Comparison of ENCODE assay signal across 1 cellular context in genomic region chrX:39816871-39817731, GRCh38.
TF ChIP-seq lines count a peak whose summit lies in the region.

No MANE protein-coding gene starts in this region.

TF ChIP-seq in K562, 482 proteins besides CTCF, POLR2A, EP300 and RAD21 (continued from another document and continues in another):
- TF ChIP-seq PBX2 (CRISPR knock-in tag; IDR thresholded peaks at IDR 0.05; ENCODE audit: low read depth) (no peak), PBX2 (tag; conservative IDR thresholded peaks at IDR 0.05; ENCODE audit: low read depth) (no peak), REST (CRISPR knock-in tag; IDR thresholded peaks at IDR 0.05; ENCODE audit: low read depth) (no peak), WHSC1 (IDR thresholded peaks at IDR 0.05; ENCODE audit: low read length) (no peak), ZNF407 (IDR thresholded peaks at IDR 0.05; ENCODE audit: low read depth) (no peak), ZNF449 (CRISPR knock-in tag; IDR thresholded peaks at IDR 0.05) (no peak), CREB3 (tag; conservative IDR thresholded peaks at IDR 0.05; ENCODE audit: low read depth) (no peak), HMGXB4 (CRISPR knock-in tag; IDR thresholded peaks at IDR 0.05) (no peak), E2F5 (CRISPR knock-in tag; IDR thresholded peaks at IDR 0.05) (no peak), TAF9B (IDR thresholded peaks at IDR 0.05; ENCODE audit: partially characterized antibody) (no peak), TCFL5 (CRISPR knock-in tag; conservative IDR thresholded peaks at IDR 0.05) (no peak), MNT (conservative IDR thresholded peaks at IDR 0.05) (0 out of 4 replicates have a peak, but pooled peaks of 1 of the 2 experiments have one; percentile 24), DMBX1 (CRISPR knock-in tag; IDR thresholded peaks at IDR 0.05; ENCODE audit: borderline replicate concordance) (no peak), KDM1A (IDR thresholded peaks at IDR 0.05) (peak; percentile 63 to 70; a peak in 2 of 4 replicates), POLR2B (IDR thresholded peaks at IDR 0.05; ENCODE audit: low read depth, partially characterized antibody) (no peak), ETV5 (CRISPR knock-in tag; IDR thresholded peaks at IDR 0.05; ENCODE audit: low read depth) (peak; percentile 61), SMAD3 (CRISPR knock-in tag; conservative IDR thresholded peaks at IDR 0.05) (no peak), FOXJ2 (tag; IDR thresholded peaks at IDR 0.05) (no peak), POLR2AphosphoS5 (IDR thresholded peaks at IDR 0.05; ENCODE audit: control insufficient read depth, insufficient read depth, low read depth, low read length) (peak; percentile 34; the same call in 1 of the 2 replicates), FOXM1 (IDR thresholded peaks at IDR 0.05; ENCODE audit: low read depth) (no peak), FOXM1 (CRISPR knock-in tag; IDR thresholded peaks at IDR 0.05; ENCODE audit: low read depth) (no peak), ZNF354B (CRISPR knock-in tag; IDR thresholded peaks at IDR 0.05) (no peak), CREM (IDR thresholded peaks at IDR 0.05; ENCODE audit: low read depth) (peak; percentile 32; the same call in 1 of the 2 replicates), PYGO2 (tag; IDR thresholded peaks at IDR 0.05) (no peak), ZNF324 (CRISPR knock-in tag; IDR thresholded peaks at IDR 0.05) (no peak), ZNF586 (CRISPR knock-in tag; conservative IDR thresholded peaks at IDR 0.05) (no peak), RCOR1 (IDR thresholded peaks at IDR 0.05; ENCODE audit: borderline replicate concordance in 1 of 2, low read depth in 2 of 2, low read length in 2 of 2) (peak in 1 of 2 experiments; percentile 61; a peak in 1 of 4 replicates), RBM34 (IDR thresholded peaks at IDR 0.05; ENCODE audit: borderline replicate concordance, insufficient read depth, low read length) (no peak), ARID1B (IDR thresholded peaks at IDR 0.05) (peak; percentile 72), ZKSCAN1 (IDR thresholded peaks at IDR 0.05; ENCODE audit: low read depth, low read length) (no peak), JUND (IDR thresholded peaks at IDR 0.05; ENCODE audit: borderline replicate concordance, low read depth, low read length) (peak; percentile 50; the same call in 1 of the 2 replicates), JUND (tag; IDR thresholded peaks at IDR 0.05; ENCODE audit: borderline replicate concordance, low read depth, low read length) (no peak; the same call in 2 of the 3 replicates), KLF1 (tag; IDR thresholded peaks at IDR 0.05) (no peak), SREBF1 (IDR thresholded peaks at IDR 0.05; ENCODE audit: borderline replicate concordance, low read depth, low read length) (no peak), THRA (IDR thresholded peaks at IDR 0.05) (no peak), CBFB (CRISPR knock-in tag; IDR thresholded peaks at IDR 0.05) (no peak)
